16 cellular contexts compared by ENCODE assay signal in genomic region chr12:122348505-122348904, GRCh38.
DNase-seq lines count a peak whose midpoint lies in the region; ATAC-seq and TF ChIP-seq lines count a peak whose summit lies in the region.
"Had no signal": no experiment of that assay in that cellular context is flagged by ENCODE, and none has a peak within 500 bp of the region (broad histone marks: within the 10 kb centered on the region; RNA-seq: fewer than 3 reads in every experiment).

No MANE protein-coding gene starts in this region.

- ATAC-seq in GM18868 (IDR thresholded peaks at IDR 0.05; ENCODE audit: unreplicated experiment), result no peak
- ATAC-seq: HCT116 had no signal

- H2BK5ac ChIP-seq in trophoblast cell (ENCODE audit: low read depth, low read length, poor library complexity), result no peak overlapping the region

- no peak overlapping the region for H3K14ac ChIP-seq in trophoblast cell (ENCODE audit: low read length)

- H4K12ac ChIP-seq in trophoblast cell (ENCODE audit: low read depth, low read length), result no peak overlapping the region

- no peak overlapping the region for H3K23ac ChIP-seq in trophoblast cell (ENCODE audit: low read length)

- H4K8ac ChIP-seq in trophoblast cell (ENCODE audit: low read depth, low read length), result no peak overlapping the region

- H3K79me1 ChIP-seq in trophoblast cell (ENCODE audit: low read length), result no peaks in the 10 kb centered on the region

- H3K36me3 ChIP-seq in trophoblast cell (ENCODE audit: control insufficient read depth in 1 of 2, insufficient read depth in 2 of 2, low read length in 2 of 2), result peaks cover 19 to 25% of the 10 kb centered on the region in 2 experiments

- H2BK120ac ChIP-seq in trophoblast cell (ENCODE audit: insufficient read depth, low read length, poor library complexity), result no peak overlapping the region

- H2AK5ac ChIP-seq in trophoblast cell (ENCODE audit: low read length), result no peak overlapping the region

- no peak overlapping the region for H3K4me3 ChIP-seq in trophoblast cell (ENCODE audit: low read depth, low read length)
- H3K4me3 ChIP-seq: GM23248 had no signal

- WGBS in trophoblast cell (ENCODE audit: extremely low coverage, insufficient coverage, insufficient read length), result no CpG with 5 or more reads among the region's 4 CpGs

- H3K4me2 ChIP-seq in trophoblast cell (ENCODE audit: low read length), result no peak overlapping the region

- H3K9ac ChIP-seq in trophoblast cell (ENCODE audit: low read length), result no peak overlapping the region
- H3K9ac ChIP-seq: GM23248 had no signal

- H3K79me2 ChIP-seq in trophoblast cell (ENCODE audit: control insufficient read depth, insufficient read depth, low read length, poor library complexity), result no peaks in the 10 kb centered on the region

- H3K18ac ChIP-seq in trophoblast cell (ENCODE audit: low read length), result no peak overlapping the region

- H3K4ac ChIP-seq in trophoblast cell (ENCODE audit: low read depth, low read length), result no peak overlapping the region

- H2BK12ac ChIP-seq in trophoblast cell (ENCODE audit: low read length), result no peak overlapping the region

- no peak overlapping the region for H3K27ac ChIP-seq in trophoblast cell (ENCODE audit: low read depth, low read length)
- H3K27ac ChIP-seq: GM23248 had no signal

- no peak overlapping the region for H4K91ac ChIP-seq in trophoblast cell (ENCODE audit: low read depth, low read length)

- peak; percentile 47 for DNase-seq in NCI-H82 (lab: John Stamatoyannopoulos, UW)
- DNase-seq in NCI-H82 treated with DMSO at 0.1 percent for 48 hours (lab: John Stamatoyannopoulos, UW; ENCODE audit: unreplicated experiment), result no peak
- peak; percentile 13 to 45 for DNase-seq in erythroblast (lab: John Stamatoyannopoulos, UW)
- DNase-seq in trophoblast cell, result peak; percentile 8 to 34
- no peak for DNase-seq in NCI-H2107 (lab: John Stamatoyannopoulos, UW)
- DNase-seq: C1 segment of cervical spinal cord; Calu3; CD4-positive, alpha-beta memory T cell; COR-L47; DMS53; DMS79 treated with DMSO at 0.1 percent for 48 hours; GF-D8; GM23248; H7 had no signal

- H3K9me3 ChIP-seq in trophoblast cell (ENCODE audit: insufficient read depth, low read depth, low read length), result no peaks in the 10 kb centered on the region

- TF ChIP-seq POLR2A in erythroblast (IDR thresholded peaks at IDR 0.05; ENCODE audit: low read length), result no peak

- no peaks in the 10 kb centered on the region for H3K27me3 ChIP-seq in trophoblast cell (ENCODE audit: insufficient read depth, low read length)

- peaks cover 0 to 2% of the 10 kb centered on the region in 2 experiments for H3K4me1 ChIP-seq in trophoblast cell (ENCODE audit: control insufficient read depth in 1 of 2, insufficient read depth in 2 of 2, low read length in 2 of 2)

- H2AFZ ChIP-seq in trophoblast cell (ENCODE audit: insufficient read depth, low read length, poor library complexity), result no peak overlapping the region
- H2AFZ ChIP-seq: GM23248 had no signal

Comparison
In these comparisons a context has a peak if more than half of its experiments do, and no peak if none do; other contexts are left out.
1. DNase-seq: peak in NCI-H82 (single experiment), erythroblast (2 of 2) and trophoblast cell (2 of 2); none in NCI-H82 treated with DMSO at 0.1 percent for 48 hours (single experiment) and NCI-H2107 (single experiment).